20 cellular contexts compared by ENCODE assay signal in genomic region chr3:56971261-56971660, GRCh38.
"Had no signal": no experiment of that assay in that cellular context is flagged by ENCODE, and none has a peak within 500 bp of the region (broad histone marks: within the 10 kb centered on the region; RNA-seq: fewer than 3 reads in every experiment).

No MANE protein-coding gene starts in this region.

- H3K27ac ChIP-seq: coronary artery, epithelial cell of prostate, gastrocnemius medialis, lower lobe of right lung, parathyroid adenoma, right lobe of liver, stomach had no signal

- H3K4me1 ChIP-seq: gastrocnemius medialis, lower lobe of right lung, parathyroid adenoma, right lobe of liver had no signal

- H3K9me3 ChIP-seq: gastrocnemius medialis, lower lobe of right lung, right lobe of liver, stomach, thyroid gland had no signal

- H3K9ac ChIP-seq: parathyroid adenoma had no signal

- DNase-seq: effector CD8-positive, alpha-beta T cell; endodermal cell; foreskin fibroblast; gastrocnemius medialis; left ventricle myocardium superior; lower lobe of right lung; naive thymus-derived CD8-positive, alpha-beta T cell; right lobe of liver; small intestine; stimulated activated CD4-positive, alpha-beta T cell treated with anti-CD3 and anti-CD28 coated beads, Interleukin-12 subunit alpha, Interleukin-12 subunit beta, amount 100 ng/mL, for 4 hours; stimulated activated CD4-positive, alpha-beta T cell treated with anti-CD3 and anti-CD28 coated beads, Interleukin-1b, Interleukin-23, amount 100 ng/mL, for 48 hours; stimulated activated CD4-positive, alpha-beta T cell treated with anti-CD3 and anti-CD28 coated beads, Interleukin-4, amount 100 ng/mL, for 1 hour; stimulated activated CD8-positive, alpha-beta memory T cell treated with anti-CD3 and anti-CD28 coated beads, Interleukin-4, amount 100 ng/mL, for 48 hours; stimulated activated naive CD4-positive, alpha-beta T cell treated with Interleukin-2 at 50 U/mL for 16 hours; stomach had no signal

- H3K4me3 ChIP-seq: coronary artery, gastrocnemius medialis, lower lobe of right lung, right lobe of liver, stomach, thyroid gland had no signal

- H3K27me3 ChIP-seq: gastrocnemius medialis, right lobe of liver, stomach, thyroid gland had no signal

- H2AFZ ChIP-seq: parathyroid adenoma had no signal

- ATAC-seq: esophagus mucosa; gastrocnemius medialis; naive thymus-derived CD8-positive, alpha-beta T cell had no signal

- H3K36me3 ChIP-seq: gastrocnemius medialis, lower lobe of right lung, right lobe of liver, stomach, thyroid gland had no signal
